Comparison of ENCODE assay signal across 1 cellular context in genomic region chr22:49717322-49717919, GRCh38.
TF ChIP-seq lines count a peak whose summit lies in the region.

No MANE protein-coding gene starts in this region.

TF ChIP-seq in GM23338, 12 proteins besides CTCF, POLR2A, EP300 and RAD21 (continued from another document):
- TF ChIP-seq REST (IDR thresholded peaks at IDR 0.05; ENCODE audit: unreplicated experiment), result no peak
- no peak for TF ChIP-seq STAT1 (IDR thresholded peaks at IDR 0.05; ENCODE audit: unreplicated experiment)
- no peak for TF ChIP-seq ZNF462 (CRISPR knock-in tag; IDR thresholded peaks at IDR 0.05)
- TF ChIP-seq ZNF114 (CRISPR knock-in tag; IDR thresholded peaks at IDR 0.05), result no peak
- no peak for TF ChIP-seq CREB1 (CRISPR knock-in tag; IDR thresholded peaks at IDR 0.05; ENCODE audit: low read depth)
- no peak for TF ChIP-seq EZH2phosphoT487 (IDR thresholded peaks at IDR 0.05; ENCODE audit: unreplicated experiment)
- no peak for TF ChIP-seq ETS1 (IDR thresholded peaks at IDR 0.05)
- no peak for TF ChIP-seq JUNB (IDR thresholded peaks at IDR 0.05; ENCODE audit: unreplicated experiment)
- no peak for TF ChIP-seq POLR2AphosphoS5 (IDR thresholded peaks at IDR 0.05; ENCODE audit: low read depth)
- no peak for TF ChIP-seq NANOG (IDR thresholded peaks at IDR 0.05; ENCODE audit: borderline replicate concordance)
